In genomic region chr5:159101689-159102088, GRCh38 we compare ENCODE assay signal across 12 cellular contexts. TPM values are rescaled to one million over a fixed set of nuclear protein-coding genes. Genes with fewer than 3 reads are reported as not detected.
DNase-seq lines count a peak whose midpoint lies in the region; ATAC-seq and TF ChIP-seq lines count a peak whose summit lies in the region.
"Had no signal": no experiment of that assay in that cellular context is flagged by ENCODE, and none has a peak within 500 bp of the region (broad histone marks: within the 10 kb centered on the region; RNA-seq: fewer than 3 reads in every experiment).

No MANE protein-coding gene starts in this region.

- H3K9me2 ChIP-seq in DOHH2 (replicated peaks; ENCODE audit: control insufficient read depth, low read length) (no peaks in the 10 kb centered on the region), Loucy (replicated peaks; ENCODE audit: low read depth, low read length) (no peaks in the 10 kb centered on the region)

- H3K9me3 ChIP-seq in DOHH2 (ENCODE audit: control insufficient read depth, insufficient read depth, low read length) (no peaks in the 10 kb centered on the region), Loucy (ENCODE audit: insufficient read depth, low read depth, low read length) (no peaks in the 10 kb centered on the region), gastroesophageal sphincter (no peaks in the 10 kb centered on the region), HAP-1 (no peaks in the 10 kb centered on the region)

- H3K27ac ChIP-seq in DOHH2 (ENCODE audit: low read depth, low read length) (peak overlapping the region; percentile 94), gastroesophageal sphincter (peak overlapping the region in 3 of 4 donors; percentile 82 to 85 (median 82)), skin epidermis (peak overlapping the region in 7 of 21 experiments; percentile 16 to 85 (median 78))
- H3K27ac ChIP-seq: foreskin keratinocyte, KMS-11 had no signal

- H3K36me3 ChIP-seq in DOHH2 (ENCODE audit: control insufficient read depth, low read length) (peaks cover 36% of the 10 kb centered on the region), Loucy (ENCODE audit: insufficient read depth, low read length) (no peaks in the 10 kb centered on the region), gastroesophageal sphincter (no peaks in the 10 kb centered on the region), HAP-1 (replicated peaks) (no peaks in the 10 kb centered on the region)

- TF ChIP-seq POLR2A in gastroesophageal sphincter (IDR thresholded peaks at IDR 0.05) = no peak

- DNase-seq in NCI-H146 (lab: John Stamatoyannopoulos, UW) (no peak), HAP-1 (ENCODE audit: low spot score in 2 of 2) (no peak), KBM-7 (no peak)
- DNase-seq: DMS153, foreskin keratinocyte, small intestine had no signal

- H4K20me1 ChIP-seq in DOHH2 (ENCODE audit: control insufficient read depth, insufficient read depth, low read depth, low read length) (no peaks in the 10 kb centered on the region), Loucy (ENCODE audit: insufficient read depth, low read length, poor library complexity, severe bottlenecking) (no peaks in the 10 kb centered on the region)

- no peak overlapping the region for H2AFZ ChIP-seq in Loucy (ENCODE audit: low read length)

- peaks cover 37% of the 10 kb centered on the region for H3F3A ChIP-seq in DOHH2 (ENCODE audit: control insufficient read depth, insufficient read depth)
- no peaks in the 10 kb centered on the region for H3F3A ChIP-seq in Loucy (ENCODE audit: low read depth)

- 19 to 40% methylated on average over 1 to 2 of the region's 2 CpGs for WGBS in gastroesophageal sphincter (ENCODE audit: low coverage in 1 of 2), 2 donors

- TF ChIP-seq EP300 in gastroesophageal sphincter (IDR thresholded peaks at IDR 0.05) = no peak

- H3K4me1 ChIP-seq in DOHH2 (ENCODE audit: control insufficient read depth, low read length) = peaks cover 58% of the 10 kb centered on the region
- peaks cover 26% of the 10 kb centered on the region for H3K4me1 ChIP-seq in Loucy (ENCODE audit: insufficient read depth, low read length, poor library complexity, severe bottlenecking)
- peaks cover 0 to 84% (median 7%) of the 10 kb centered on the region in 3 donors for H3K4me1 ChIP-seq in gastroesophageal sphincter
- peaks cover 4% of the 10 kb centered on the region for H3K4me1 ChIP-seq in HAP-1
- H3K4me1 ChIP-seq: foreskin keratinocyte had no signal

- H3K27me3 ChIP-seq in DOHH2 (ENCODE audit: control insufficient read depth, low read length) (no peaks in the 10 kb centered on the region), Loucy (ENCODE audit: insufficient read depth, low read length, poor library complexity, severe bottlenecking) (no peaks in the 10 kb centered on the region), gastroesophageal sphincter (peaks cover 99% of the 10 kb centered on the region), HAP-1 (ENCODE audit: low read depth) (peaks cover 9% of the 10 kb centered on the region)

- H3K9ac ChIP-seq in Loucy (ENCODE audit: low read depth, low read length, poor library complexity, severe bottlenecking) = peak overlapping the region; percentile 80
- H3K9ac ChIP-seq: KMS-11 had no signal

- H3K4me3 ChIP-seq in DOHH2 (ENCODE audit: low read length) (peak overlapping the region; percentile 100), Loucy (ENCODE audit: low read length, poor library complexity, severe bottlenecking) (peak overlapping the region; percentile 92), gastroesophageal sphincter (peak overlapping the region in 1 of 2 donors; percentile 64), skin epidermis (peak overlapping the region in 5 of 7 experiments; percentile 39 to 54 (median 46)), HAP-1 (no peak overlapping the region)

- no peak for ATAC-seq in gastroesophageal sphincter
- no peak for ATAC-seq in HG03520 (IDR thresholded peaks at IDR 0.05; ENCODE audit: unreplicated experiment)
- ATAC-seq: foreskin keratinocyte had no signal

- H3K79me2 ChIP-seq in DOHH2 (ENCODE audit: control insufficient read depth, low read length) (peaks cover 62% of the 10 kb centered on the region), Loucy (ENCODE audit: insufficient read depth, low read length) (peaks cover 41% of the 10 kb centered on the region)

- in situ Hi-C loops in HAP-1 (cut with MboI; ENCODE audit: low sequenced_read_pairs) = loop anchor here (25.0 kb wide), 1 partner anchor 1289 kb away; no protein-coding TSS in a partner anchor
- in situ Hi-C loops in KBM-7 (cut with MboI; ENCODE audit: low pct_unique_long_range_greater_than_20kb, low sequenced_read_pairs) = loop anchor here (25.0 kb wide), 2 partner anchors 414 to 939 kb away; no protein-coding TSS in a partner anchor

- H3K4me2 ChIP-seq in DOHH2 (ENCODE audit: low read length) (peak overlapping the region; percentile 87), Loucy (ENCODE audit: low read depth, low read length, poor library complexity, severe bottlenecking) (peak overlapping the region; percentile 99)
- H3K4me2 ChIP-seq: KMS-11 had no signal

- no peak for TF ChIP-seq CTCF in DOHH2 (IDR thresholded peaks at IDR 0.05; ENCODE audit: low read depth, low read length, poor library complexity, severe bottlenecking)
- TF ChIP-seq CTCF in Loucy (conservative IDR thresholded peaks at IDR 0.05; ENCODE audit: low read length) = no peak
- no peak for TF ChIP-seq CTCF in gastroesophageal sphincter (IDR thresholded peaks at IDR 0.05)

RNA-seq across cellular contexts. Expression of gene EBF1, which starts 2.0 kb away (rescaled TPM):
- 10 to 100 TPM; 16.8 to 28.5 (median 24.3) TPM for total RNA-seq in gastroesophageal sphincter
- total RNA-seq: foreskin keratinocyte had no signal
